9 cellular contexts compared by ENCODE assay signal in the genomic region with DNA sequence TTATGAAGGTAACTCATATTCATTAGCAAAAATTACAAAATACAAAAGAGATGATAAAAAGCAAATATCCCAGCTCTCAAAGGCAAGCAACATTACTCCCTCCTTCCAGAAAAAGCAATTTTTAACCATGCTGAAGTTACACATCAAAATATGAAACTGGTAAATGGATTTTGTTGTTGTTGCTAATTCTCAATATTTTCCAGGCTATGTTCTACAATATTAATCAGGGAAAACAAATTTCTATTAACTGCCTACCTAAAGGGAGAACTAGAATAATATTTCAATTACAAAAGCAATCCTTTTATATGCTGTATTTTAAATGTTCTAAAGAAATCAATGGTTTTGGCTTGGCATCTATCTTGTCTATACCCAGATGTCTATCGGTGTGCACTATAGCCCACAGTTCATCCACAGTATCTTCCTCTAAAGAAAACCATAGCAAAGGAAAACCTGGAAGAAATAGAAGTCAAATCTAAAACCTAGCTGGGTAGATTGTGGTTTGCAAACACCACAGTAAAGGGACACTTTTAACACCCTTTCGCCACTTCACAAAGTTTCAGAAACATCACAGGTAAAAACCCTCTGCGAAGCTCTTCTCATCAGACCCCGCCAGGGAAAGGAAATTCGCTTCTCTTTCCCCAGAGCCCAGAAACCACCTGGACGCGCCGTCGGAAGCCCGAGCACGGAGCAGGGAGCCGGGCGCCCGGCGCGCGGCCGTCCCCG. TPM values are rescaled to one million over a fixed set of nuclear protein-coding genes. Genes with fewer than 3 reads are reported as not detected.
DNase-seq lines count a peak whose midpoint lies in the region; ATAC-seq and TF ChIP-seq lines count a peak whose summit lies in the region.
"Had no signal": no experiment of that assay in that cellular context is flagged by ENCODE, and none has a peak within 500 bp of the region (broad histone marks: within the 10 kb centered on the region; RNA-seq: fewer than 3 reads in every experiment).

No MANE protein-coding gene starts in this region.

- 13 to 19% methylated on average over 11 to 19 of the region's 19 CpGs for WGBS in testis, 2 donors

- no peak overlapping the region for H2AFZ ChIP-seq in HCT116 (ENCODE audit: low read depth, low read length, poor library complexity, severe bottlenecking)

- H3K4me1 ChIP-seq in HCT116 (ENCODE audit: control insufficient read depth in 1 of 2, insufficient read depth in 2 of 2, low read length in 2 of 2), result peaks cover 5 to 15% of the 10 kb centered on the region in 2 experiments; a peak in 3 of 4 replicates
- peaks cover 28% of the 10 kb centered on the region for H3K4me1 ChIP-seq in iPS-18a (ENCODE audit: control insufficient read depth, low read depth, low read length)
- peaks cover 4% of the 10 kb centered on the region for H3K4me1 ChIP-seq in testis
- no peaks in the 10 kb centered on the region for H3K4me1 ChIP-seq in BE2C

- H3K9ac ChIP-seq in HCT116 (ENCODE audit: low read length), result peak overlapping the region; percentile 58
- H3K9ac ChIP-seq in iPS-18a (ENCODE audit: low read length), result peak overlapping the region; percentile 45

- peak overlapping the region; percentile 86 for H3K4me2 ChIP-seq in HCT116 (ENCODE audit: low read length)

- H3K79me2 ChIP-seq in HCT116 (ENCODE audit: insufficient read depth, low read length), result no peaks in the 10 kb centered on the region

- H3K36me3 ChIP-seq in HCT116 (ENCODE audit: control insufficient read depth in 1 of 2, insufficient read depth in 2 of 2, low read length in 2 of 2) (no peaks in the 10 kb centered on the region), iPS-18a (ENCODE audit: control insufficient read depth, low read depth, low read length) (no peaks in the 10 kb centered on the region), testis (ENCODE audit: low read depth, missing control alignments) (no peaks in the 10 kb centered on the region), BE2C (no peaks in the 10 kb centered on the region)

- no peak for ATAC-seq in HCT116

- no peak for TF ChIP-seq CTCF in GM12875 (IDR thresholded peaks at IDR 0.05; ENCODE audit: borderline replicate concordance, insufficient read depth, low read depth, low read length)
- no peak for TF ChIP-seq CTCF in HCT116 (IDR thresholded peaks at IDR 0.05 in 2 of 3, conservative IDR thresholded peaks at IDR 0.05 in 1 of 3; ENCODE audit: borderline replicate concordance in 1 of 3, insufficient read depth in 1 of 3, low read depth in 2 of 3, low read length in 2 of 3)
- no peak for TF ChIP-seq CTCF in testis (IDR thresholded peaks at IDR 0.05)
- TF ChIP-seq CTCF in BE2C (IDR thresholded peaks at IDR 0.05; ENCODE audit: low read depth, low read length), result no peak

- H3K4me3 ChIP-seq in GM12875 (ENCODE audit: low read depth, low read length), result peak overlapping the region; percentile 43
- peak overlapping the region; percentile 52 to 66 for H3K4me3 ChIP-seq in HCT116 (replicated peaks in 1 of 2; ENCODE audit: low read depth in 1 of 2, low read length in 2 of 2)
- H3K4me3 ChIP-seq in iPS-18a (ENCODE audit: low read length), result peak overlapping the region; percentile 74
- peak overlapping the region; percentile 75 to 88 for H3K4me3 ChIP-seq in testis
- no peak overlapping the region for H3K4me3 ChIP-seq in BE2C (ENCODE audit: low read depth, low read length)

- no peaks in the 10 kb centered on the region for H3K9me3 ChIP-seq in HCT116 (ENCODE audit: control insufficient read depth in 1 of 2, insufficient read depth in 1 of 2, low read depth in 1 of 2, low read length in 2 of 2)
- no peaks in the 10 kb centered on the region for H3K9me3 ChIP-seq in iPS-18a (ENCODE audit: control insufficient read depth, low read depth, low read length)
- H3K9me3 ChIP-seq in testis, result no peaks in the 10 kb centered on the region
- no peaks in the 10 kb centered on the region for H3K9me3 ChIP-seq in BE2C

- CTCF ChIA-PET in HCT116 (lab: Charles Lee), result no interaction called here

- BruUV-seq in HCT116 (replicated peaks; lab: Mats Ljungman, UMichigan), result no TSS peak

- H3K27ac ChIP-seq in HCT116 (ENCODE audit: low read depth, low read length) (no peak overlapping the region; the same call in 1 of the 2 replicates), iPS-18a (ENCODE audit: low read length) (no peak overlapping the region), testis (peak overlapping the region; percentile 83 to 91)

- H3K9me2 ChIP-seq in HCT116 (ENCODE audit: insufficient read depth), result no peaks in the 10 kb centered on the region

- H3K27me3 ChIP-seq in HCT116 (ENCODE audit: insufficient read depth, low read length) (peaks cover 16% of the 10 kb centered on the region; the same call in 1 of the 2 replicates), iPS-18a (ENCODE audit: control insufficient read depth, insufficient read depth, low read length) (peaks cover 33% of the 10 kb centered on the region), testis (no peaks in the 10 kb centered on the region), BE2C (peaks cover 41% of the 10 kb centered on the region)

- RAD21 ChIA-PET in HCT116 (lab: Charles Lee; ENCODE audit: low non-redundant PET in 1 of 2, low total read pairs in 2 of 2, uncharacterized antibody in 2 of 2, unreplicated experiment in 2 of 2), result no interaction called here

- TF ChIP-seq POLR2A in HCT116 (IDR thresholded peaks at IDR 0.05; ENCODE audit: borderline replicate concordance, extremely low read depth, insufficient read depth, insufficient read length), result no peak
- TF ChIP-seq POLR2A in testis (IDR thresholded peaks at IDR 0.05), result no peak

- no peak for DNase-seq in HCT116 (ENCODE audit: low read depth, low spot score)
- peak; percentile 6 for DNase-seq in T-helper 22 cell (ENCODE audit: low read depth)
- no peak for DNase-seq in testis
- DNase-seq in NCI-H187 treated with DMSO at 0.1 percent for 48 hours (lab: John Stamatoyannopoulos, UW), result no peak
- DNase-seq in SKM-1 treated with dmso at 0.1 percent for 144 hours (lab: John Stamatoyannopoulos, UW; ENCODE audit: unreplicated experiment), result no peak
- DNase-seq in BE2C, result no peak

- TF ChIP-seq RAD21 in HCT116 (IDR thresholded peaks at IDR 0.05; ENCODE audit: low read depth), result no peak

- no peaks in the 10 kb centered on the region for H4K20me1 ChIP-seq in HCT116 (ENCODE audit: insufficient read depth)

- intact Hi-C loops in HCT116 (cut with micrococcal nuclease), result no loop called here
- intact Hi-C loops in testis (cut with DNase I; ENCODE audit: low total_unique reads), result no loop called here

- POLR2A ChIA-PET in HCT116 (lab: Charles Lee), result no interaction called here

TF ChIP-seq in HCT116, 20 proteins besides CTCF, POLR2A, EP300 and RAD21:
- TF ChIP-seq EZH2phosphoT487 (IDR thresholded peaks at IDR 0.05; ENCODE audit: borderline replicate concordance), result no peak
- TF ChIP-seq, protein P1, sequence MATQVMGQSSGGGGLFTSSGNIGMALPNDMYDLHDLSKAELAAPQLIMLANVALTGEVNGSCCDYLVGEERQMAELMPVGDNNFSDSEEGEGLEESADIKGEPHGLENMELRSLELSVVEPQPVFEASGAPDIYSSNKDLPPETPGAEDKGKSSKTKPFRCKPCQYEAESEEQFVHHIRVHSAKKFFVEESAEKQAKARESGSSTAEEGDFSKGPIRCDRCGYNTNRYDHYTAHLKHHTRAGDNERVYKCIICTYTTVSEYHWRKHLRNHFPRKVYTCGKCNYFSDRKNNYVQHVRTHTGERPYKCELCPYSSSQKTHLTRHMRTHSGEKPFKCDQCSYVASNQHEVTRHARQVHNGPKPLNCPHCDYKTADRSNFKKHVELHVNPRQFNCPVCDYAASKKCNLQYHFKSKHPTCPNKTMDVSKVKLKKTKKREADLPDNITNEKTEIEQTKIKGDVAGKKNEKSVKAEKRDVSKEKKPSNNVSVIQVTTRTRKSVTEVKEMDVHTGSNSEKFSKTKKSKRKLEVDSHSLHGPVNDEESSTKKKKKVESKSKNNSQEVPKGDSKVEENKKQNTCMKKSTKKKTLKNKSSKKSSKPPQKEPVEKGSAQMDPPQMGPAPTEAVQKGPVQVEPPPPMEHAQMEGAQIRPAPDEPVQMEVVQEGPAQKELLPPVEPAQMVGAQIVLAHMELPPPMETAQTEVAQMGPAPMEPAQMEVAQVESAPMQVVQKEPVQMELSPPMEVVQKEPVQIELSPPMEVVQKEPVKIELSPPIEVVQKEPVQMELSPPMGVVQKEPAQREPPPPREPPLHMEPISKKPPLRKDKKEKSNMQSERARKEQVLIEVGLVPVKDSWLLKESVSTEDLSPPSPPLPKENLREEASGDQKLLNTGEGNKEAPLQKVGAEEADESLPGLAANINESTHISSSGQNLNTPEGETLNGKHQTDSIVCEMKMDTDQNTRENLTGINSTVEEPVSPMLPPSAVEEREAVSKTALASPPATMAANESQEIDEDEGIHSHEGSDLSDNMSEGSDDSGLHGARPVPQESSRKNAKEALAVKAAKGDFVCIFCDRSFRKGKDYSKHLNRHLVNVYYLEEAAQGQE (IDR thresholded peaks at IDR 0.05; ENCODE audit: low read depth), result no peak
- no peak for TF ChIP-seq YY1 (IDR thresholded peaks at IDR 0.05; ENCODE audit: extremely low read depth, insufficient replicate concordance, low read depth, low read length)
- TF ChIP-seq ATF3 (IDR thresholded peaks at IDR 0.05), result no peak
- TF ChIP-seq FOSL1 (IDR thresholded peaks at IDR 0.05; ENCODE audit: low read depth), result no peak
- no peak for TF ChIP-seq CBX3 (IDR thresholded peaks at IDR 0.05; ENCODE audit: low read depth)
- no peak for TF ChIP-seq CEBPB (IDR thresholded peaks at IDR 0.05; ENCODE audit: low read depth)
- no peak for TF ChIP-seq TCF7L2 (IDR thresholded peaks at IDR 0.05; ENCODE audit: borderline replicate concordance, extremely low read depth, insufficient read depth, insufficient read length)
- TF ChIP-seq ZNF274 (IDR thresholded peaks at IDR 0.05; ENCODE audit: low read depth, low read length), result no peak
- no peak for TF ChIP-seq EZH2 (IDR thresholded peaks at IDR 0.05)

RNA-seq across cellular contexts. Expression of gene TC2N, which starts 32.0 kb away (rescaled TPM):
- total RNA-seq in HCT116 (2021; ENCODE audit: unreplicated experiment), result 15.9 TPM
- polyA plus RNA-seq in HCT116 (2012), result 3.3 and 4.7 TPM in 2 replicates
- total RNA-seq in testis, result 10 to 100 TPM; 19.6 to 24.3 TPM
- polyA plus RNA-seq in testis (ENCODE audit: insufficient read depth, low read depth, low replicate concordance), result 17.2 TPM
- not detected for polyA plus RNA-seq in BE2C (2012; ENCODE audit: insufficient read depth, insufficient read length, low read depth)
- total RNA-seq: HT1080 had no signal

Comparison
In these comparisons a context has a peak if more than half of its experiments do, and no peak if none do; other contexts are left out.
1. H3K27ac ChIP-seq: peak in testis (2 of 2); none in HCT116 (single experiment) and iPS-18a (single experiment).